15 cellular contexts compared by ENCODE assay signal in genomic region chr1:174448964-174449363, GRCh38. TPM values are rescaled to one million over a fixed set of nuclear protein-coding genes. Genes with fewer than 3 reads are reported as not detected.
DNase-seq lines count a peak whose midpoint lies in the region; FAIRE-seq and TF ChIP-seq lines count a peak whose summit lies in the region.
"Had no signal": no experiment of that assay in that cellular context is flagged by ENCODE, and none has a peak within 500 bp of the region (broad histone marks: within the 10 kb centered on the region; RNA-seq: fewer than 3 reads in every experiment).

No MANE protein-coding gene starts in this region.

- H3K9me3 ChIP-seq in adipocyte (ENCODE audit: control insufficient read depth, low read length), result no peaks in the 10 kb centered on the region

- no peak overlapping the region for H3K4me3 ChIP-seq in adipocyte (ENCODE audit: low read length)

- H3K4me1 ChIP-seq in adipocyte (ENCODE audit: control insufficient read depth, insufficient read depth, low read length), result peaks cover 4% of the 10 kb centered on the region

- no peak for FAIRE-seq in H54 (lab: Jason Lieb, UNC)

- no peak for TF ChIP-seq POLR2A in H54 (IDR thresholded peaks at IDR 0.05; ENCODE audit: low read depth, low read length)

- DNase-seq in EH (ENCODE audit: low read depth) (peak; percentile 10), adipocyte (ENCODE audit: low read depth) (peak; percentile 7), dermis blood vessel endothelial cell (peak; percentile 59), inferior parietal cortex (ENCODE audit: extremely low spot score) (peak; percentile 34), NCI-H2107 (lab: John Stamatoyannopoulos, UW) (no peak), H54 (ENCODE audit: insufficient read length, low spot score) (no peak), SW 1271 (lab: John Stamatoyannopoulos, UW) (no peak), HuH-7.5 (ENCODE audit: low spot score) (no peak)
- DNase-seq: DMS 273 treated with DMSO at 0.1 percent for 48 hours; H7; NCI-H226; NK-92 treated with Interleukin-12 subunit alpha and Interleukin-12 subunit beta, amount 100 ng/mL, for 24 hours had no signal

- no peaks in the 10 kb centered on the region for H3K36me3 ChIP-seq in adipocyte (ENCODE audit: control insufficient read depth, insufficient read depth, low read length, severe bottlenecking)

- no peak overlapping the region for H3K9ac ChIP-seq in adipocyte (ENCODE audit: low read length)

- no peaks in the 10 kb centered on the region for H3K27me3 ChIP-seq in adipocyte (replicated peaks; ENCODE audit: control insufficient read depth, insufficient read depth, low read length)

RNA-seq across cellular contexts. Expression of gene GPR52, which starts 1.2 kb away (rescaled TPM):
- total RNA-seq in dermis blood vessel endothelial cell, result 0.33 and 1.0 TPM in 2 replicates
- total RNA-seq: A172, Daoy, H7, HT1080 had no signal

Comparison
In these comparisons a context has a peak if more than half of its experiments do, and no peak if none do; other contexts are left out.
1. DNase-seq: peak in EH (single experiment), adipocyte (single experiment), dermis blood vessel endothelial cell (single experiment) and inferior parietal cortex (single experiment); none in NCI-H2107 (single experiment), H54 (single experiment), SW 1271 (0 of 2) and HuH-7.5 (single experiment).